In the genomic region with DNA sequence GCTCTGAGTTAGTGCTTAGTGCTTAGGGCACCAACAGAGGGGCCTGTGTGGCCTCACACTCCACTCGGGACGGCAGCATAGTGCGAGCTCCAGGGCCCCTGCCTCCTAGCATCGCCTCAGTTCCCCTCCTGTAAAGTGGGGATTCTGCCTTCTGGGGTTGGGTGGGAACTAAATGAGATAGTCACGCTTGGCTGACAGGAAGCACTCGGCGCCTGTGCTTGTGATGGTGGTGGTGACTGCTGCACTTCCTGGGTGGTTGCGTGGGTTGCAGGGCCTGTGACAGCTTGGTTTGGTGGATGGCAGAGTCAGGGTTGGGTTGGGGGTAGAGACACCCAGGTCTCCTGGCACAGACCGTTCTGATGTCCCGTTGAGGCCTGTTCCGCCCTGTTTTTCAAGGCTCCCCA, we compare ENCODE assay signal across 8 cellular contexts. TPM values are rescaled to one million over a fixed set of nuclear protein-coding genes. Genes with fewer than 3 reads are reported as not detected.
DNase-seq lines count a peak whose midpoint lies in the region; ATAC-seq, FAIRE-seq and TF ChIP-seq lines count a peak whose summit lies in the region.

No MANE protein-coding gene starts in this region.

- CTCF ChIA-PET in RWPE1 (lab: Yijun Ruan, JAX): interaction anchor here (1.3 kb wide), 1 partner anchor 43 kb away, joined by 3 read pairs; no protein-coding TSS in a partner anchor
- CTCF ChIA-PET in PC-9 (lab: Charles Lee): no interaction called here

- H3K4me3 ChIP-seq in colonic mucosa (no peak overlapping the region), PC-9 (no peak overlapping the region)

- no peak overlapping the region for H2AFZ ChIP-seq in PC-9

- no peak for TF ChIP-seq CTCF in colonic mucosa (IDR thresholded peaks at IDR 0.05)
- no peak for TF ChIP-seq CTCF in RWPE1 (conservative IDR thresholded peaks at IDR 0.05; ENCODE audit: low read depth)
- no peak for TF ChIP-seq CTCF in PC-9 (conservative IDR thresholded peaks at IDR 0.05)

- H3K27ac ChIP-seq in colonic mucosa: peak overlapping the region; percentile 40
- no peak overlapping the region for H3K27ac ChIP-seq in RWPE1
- H3K27ac ChIP-seq in PC-9: no peak overlapping the region

- H3K4me1 ChIP-seq in colonic mucosa (no peaks in the 10 kb centered on the region), PC-9 (replicated peaks; ENCODE audit: insufficient read depth) (peaks cover 59% of the 10 kb centered on the region)

- BruUV-seq in PC-9 (replicated peaks; lab: Mats Ljungman, UMichigan): no TSS peak

- no peaks in the 10 kb centered on the region for H3K36me3 ChIP-seq in colonic mucosa
- peaks cover 29% of the 10 kb centered on the region; the same call in 1 of the 2 replicates for H3K36me3 ChIP-seq in PC-9 (ENCODE audit: low read depth)

- POLR2A ChIA-PET in RWPE1 (lab: Yijun Ruan, JAX; ENCODE audit: low non-redundant PET) (no interaction called here), PC-9 (lab: Charles Lee; ENCODE audit: unreplicated experiment) (no interaction called here)

- no peaks in the 10 kb centered on the region for H3K27me3 ChIP-seq in colonic mucosa
- H3K27me3 ChIP-seq in PC-9 (ENCODE audit: insufficient read depth, low read depth): no peaks in the 10 kb centered on the region

- peaks cover 38% of the 10 kb centered on the region for H3F3A ChIP-seq in PC-9 (ENCODE audit: insufficient read depth, low read depth)

- no peak overlapping the region for H3K9ac ChIP-seq in colonic mucosa (ENCODE audit: low read depth in 2 of 2, low read length in 2 of 2)

- no peak overlapping the region for H3K4me2 ChIP-seq in PC-9

- peaks cover 69% of the 10 kb centered on the region for H3K79me2 ChIP-seq in PC-9 (ENCODE audit: low read depth)

- peaks cover 21% of the 10 kb centered on the region for H4K20me1 ChIP-seq in PC-9 (ENCODE audit: insufficient read depth)

- intact Hi-C loops in colonic mucosa (cut with DNase I): no loop called here
- intact Hi-C loops in PC-9 (cut with micrococcal nuclease; ENCODE audit: unreplicated experiment): no loop called here

- peak; percentile 81 for DNase-seq in T-helper 9 cell
- no peak for DNase-seq in colonic mucosa
- DNase-seq in stimulated activated CD8-positive, alpha-beta memory T cell treated with anti-CD3 and anti-CD28 coated beads, Interleukin-12 subunit alpha, Interleukin-12 subunit beta, amount 100 ng/mL, for 4 hours (ENCODE audit: low read depth): peak; percentile 79
- DNase-seq in RWPE1 (ENCODE audit: low spot score): no peak
- no peak for DNase-seq in RCC 7860 (ENCODE audit: low spot score)
- no peak for DNase-seq in PC-9

- H3K9me2 ChIP-seq in PC-9 (ENCODE audit: insufficient read depth): no peaks in the 10 kb centered on the region

- H3K9me3 ChIP-seq in colonic mucosa (no peaks in the 10 kb centered on the region), PC-9 (ENCODE audit: insufficient read depth, low read depth) (no peaks in the 10 kb centered on the region)

- ATAC-seq in GM19328 (IDR thresholded peaks at IDR 0.05; ENCODE audit: unreplicated experiment) (peak; percentile 45), HG03571 (IDR thresholded peaks at IDR 0.05; ENCODE audit: unreplicated experiment) (no peak)

- FAIRE-seq in RCC 7860 (lab: Jason Lieb, UNC): no peak

RNA-seq across cellular contexts. Expression of gene PLEKHF1, which starts 7.7 kb away (rescaled TPM):
- total RNA-seq in colonic mucosa: 1 to 10 TPM; 2.8 to 3.4 TPM
- total RNA-seq in PC-9 (2021): 16.0 and 18.0 TPM in 2 replicates

RNA-seq across cellular contexts. Expression of gene C19orf12, which starts 42.1 kb away (rescaled TPM):
- total RNA-seq in colonic mucosa (10 to 100 TPM; 15.2 to 15.3 TPM), PC-9 (2021) (14.8 and 15.4 TPM in 2 replicates)

Comparison
In these comparisons a context has a peak if more than half of its experiments do, and no peak if none do; other contexts are left out.
1. DNase-seq: peak in T-helper 9 cell (single experiment) and stimulated activated CD8-positive, alpha-beta memory T cell treated with anti-CD3 and anti-CD28 coated beads, Interleukin-12 subunit alpha, Interleukin-12 subunit beta, amount 100 ng/mL, for 4 hours (single experiment); none in colonic mucosa (single experiment), RWPE1 (single experiment), RCC 7860 (single experiment) and PC-9 (0 of 2).